1 cellular context compared by ENCODE assay signal in genomic region chr10:5243521-5243987, GRCh38.
TF ChIP-seq lines count a peak whose summit lies in the region.

No MANE protein-coding gene starts in this region.

TF ChIP-seq in HepG2, 621 proteins besides CTCF, POLR2A, EP300 and RAD21 (continued from another document and continues in another):
- peak; percentile 99 for TF ChIP-seq RXRB (CRISPR knock-in tag; IDR thresholded peaks at IDR 0.05; ENCODE audit: borderline replicate concordance)
- TF ChIP-seq CENPT (CRISPR knock-in tag; IDR thresholded peaks at IDR 0.05; ENCODE audit: low read depth), result no peak
- no peak for TF ChIP-seq MTA3 (CRISPR knock-in tag; IDR thresholded peaks at IDR 0.05)
- TF ChIP-seq BCL3 (CRISPR knock-in tag; IDR thresholded peaks at IDR 0.05), result no peak
- TF ChIP-seq NFIC (IDR thresholded peaks at IDR 0.05; ENCODE audit: low read length), result peak; percentile 94
- TF ChIP-seq KLF9 (CRISPR knock-in tag; IDR thresholded peaks at IDR 0.05; ENCODE audit: low read depth), result no peak
- TF ChIP-seq ZBTB37 (CRISPR knock-in tag; IDR thresholded peaks at IDR 0.05), result peak; percentile 79; the same call in 1 of the 2 replicates
- peak; percentile 95 for TF ChIP-seq KDM1A (CRISPR knock-in tag; IDR thresholded peaks at IDR 0.05)
- TF ChIP-seq BHLHE40 (IDR thresholded peaks at IDR 0.05; ENCODE audit: low read length), result no peak
- TF ChIP-seq JUND (CRISPR knock-in tag; IDR thresholded peaks at IDR 0.05), result peak; percentile 43; the same call in 1 of the 2 replicates
- TF ChIP-seq MATR3 (CRISPR knock-in tag; IDR thresholded peaks at IDR 0.05), result no peak
- TF ChIP-seq RARG (CRISPR knock-in tag; IDR thresholded peaks at IDR 0.05; ENCODE audit: low read depth), result no peak
- no peak for TF ChIP-seq ATF7-NPFF (CRISPR knock-in tag; IDR thresholded peaks at IDR 0.05; ENCODE audit: low read depth)
- TF ChIP-seq ZNF574 (CRISPR knock-in tag; IDR thresholded peaks at IDR 0.05), result 0 out of 2 replicates have a peak, but pooled peaks have one; percentile 21
- TF ChIP-seq ARID4A (CRISPR knock-in tag; IDR thresholded peaks at IDR 0.05; ENCODE audit: borderline replicate concordance), result peak; percentile 25; the same call in 1 of the 2 replicates
- TF ChIP-seq ZKSCAN5 (CRISPR knock-in tag; IDR thresholded peaks at IDR 0.05), result peak; percentile 100
- no peak for TF ChIP-seq GABPB1 (CRISPR knock-in tag; IDR thresholded peaks at IDR 0.05)
- no peak for TF ChIP-seq KAT7 (CRISPR knock-in tag; IDR thresholded peaks at IDR 0.05; ENCODE audit: borderline replicate concordance)
- TF ChIP-seq ZXDC (CRISPR knock-in tag; IDR thresholded peaks at IDR 0.05), result no peak
- TF ChIP-seq RFX1 (IDR thresholded peaks at IDR 0.05), result no peak
- TF ChIP-seq ZBTB38 (CRISPR knock-in tag; IDR thresholded peaks at IDR 0.05), result no peak
- TF ChIP-seq CREBL2 (CRISPR knock-in tag; IDR thresholded peaks at IDR 0.05; ENCODE audit: borderline replicate concordance), result no peak
- TF ChIP-seq ZNF614 (CRISPR knock-in tag; IDR thresholded peaks at IDR 0.05; ENCODE audit: borderline replicate concordance), result peak; percentile 47; the same call in 1 of the 2 replicates
- no peak for TF ChIP-seq ZNF709 (CRISPR knock-in tag; IDR thresholded peaks at IDR 0.05)
- TF ChIP-seq HNF4G (IDR thresholded peaks at IDR 0.05; ENCODE audit: borderline replicate concordance, low read depth, low read length), result peak; percentile 86
- peak; percentile 86; the same call in 1 of the 2 replicates for TF ChIP-seq HNF4G (CRISPR knock-in tag; IDR thresholded peaks at IDR 0.05; ENCODE audit: borderline replicate concordance, low read depth)
- no peak for TF ChIP-seq ZBTB42 (CRISPR knock-in tag; IDR thresholded peaks at IDR 0.05)
- TF ChIP-seq ZMYM3 (CRISPR knock-in tag; IDR thresholded peaks at IDR 0.05), result 0 out of 2 replicates have a peak, but pooled peaks have one; percentile 32
- no peak for TF ChIP-seq ZNF749 (CRISPR knock-in tag; IDR thresholded peaks at IDR 0.05; ENCODE audit: borderline replicate concordance)
- no peak for TF ChIP-seq ETV6 (CRISPR knock-in tag; conservative IDR thresholded peaks at IDR 0.05)
- TF ChIP-seq ZNF703 (CRISPR knock-in tag; IDR thresholded peaks at IDR 0.05; ENCODE audit: borderline replicate concordance), result 0 out of 2 replicates have a peak, but pooled peaks have one; percentile 11
- TF ChIP-seq PBX2 (CRISPR knock-in tag; IDR thresholded peaks at IDR 0.05), result no peak
- TF ChIP-seq ATF3 (CRISPR knock-in tag; IDR thresholded peaks at IDR 0.05), result peak; percentile 33; the same call in 1 of the 2 replicates
- no peak for TF ChIP-seq ZNF580 (CRISPR knock-in tag; IDR thresholded peaks at IDR 0.05; ENCODE audit: borderline replicate concordance, low read depth)
- TF ChIP-seq ZNF598 (CRISPR knock-in tag; IDR thresholded peaks at IDR 0.05; ENCODE audit: borderline replicate concordance), result no peak
- TF ChIP-seq ZNF430 (CRISPR knock-in tag; IDR thresholded peaks at IDR 0.05), result no peak
- TF ChIP-seq ZNF878 (CRISPR knock-in tag; IDR thresholded peaks at IDR 0.05), result peak; percentile 86; the same call in 1 of the 2 replicates
- no peak for TF ChIP-seq MXD3 (CRISPR knock-in tag; IDR thresholded peaks at IDR 0.05)
- TF ChIP-seq ZNF546 (CRISPR knock-in tag; conservative IDR thresholded peaks at IDR 0.05), result no peak
- peak; percentile 15 for TF ChIP-seq YY1 (IDR thresholded peaks at IDR 0.05; ENCODE audit: insufficient read depth, insufficient replicate concordance, low read depth, low read length)
- TF ChIP-seq RCOR2 (CRISPR knock-in tag; IDR thresholded peaks at IDR 0.05), result peak; percentile 98
- TF ChIP-seq NCOR1 (IDR thresholded peaks at IDR 0.05; ENCODE audit: borderline replicate concordance, low read length), result peak; percentile 95
- no peak; the same call in 1 of the 2 replicates for TF ChIP-seq ZNF564 (CRISPR knock-in tag; IDR thresholded peaks at IDR 0.05)
- peak; percentile 63; the same call in 1 of the 2 replicates for TF ChIP-seq ZNF275 (CRISPR knock-in tag; IDR thresholded peaks at IDR 0.05; ENCODE audit: borderline replicate concordance)
- TF ChIP-seq LCORL (IDR thresholded peaks at IDR 0.05), result peak; percentile 99
- peak; percentile 94 for TF ChIP-seq LCORL (CRISPR knock-in tag; IDR thresholded peaks at IDR 0.05)
- no peak for TF ChIP-seq ZNF589 (CRISPR knock-in tag; conservative IDR thresholded peaks at IDR 0.05)
- no peak for TF ChIP-seq HIC2 (CRISPR knock-in tag; IDR thresholded peaks at IDR 0.05; ENCODE audit: low read depth)
- no peak for TF ChIP-seq RBM39 (IDR thresholded peaks at IDR 0.05; ENCODE audit: low read depth, low read length, poor library complexity, severe bottlenecking)
